8 cellular contexts compared by ENCODE assay signal in genomic region chr11:57323503-57324153, GRCh38. TPM values are rescaled to one million over a fixed set of nuclear protein-coding genes. Genes with fewer than 3 reads are reported as not detected.
DNase-seq lines count a peak whose midpoint lies in the region; ATAC-seq and TF ChIP-seq lines count a peak whose summit lies in the region.

No MANE protein-coding gene starts in this region.

- DNase-seq in HAP-1 (ENCODE audit: low spot score in 2 of 2) (peak in 1 of 2 experiments; percentile 24), WTC11 (ENCODE audit: low spot score) (no peak), glutamatergic neuron (no peak), NCI-H446 treated with DMSO at 0.1 percent for 48 hours (lab: John Stamatoyannopoulos, UW) (no peak), SHP77 (lab: John Stamatoyannopoulos, UW) (no peak)
- no peak for DNase-seq in stimulated activated naive CD4-positive, alpha-beta T cell treated with Interleukin-2 at 50 U/mL for 16 hours (lab: John Stamatoyannopoulos, UW)

- peaks cover 43% of the 10 kb centered on the region for H3K36me3 Mint-ChIP-seq in WTC11
- H3K36me3 Mint-ChIP-seq in glutamatergic neuron (ENCODE audit: unreplicated experiment): peaks cover 3% of the 10 kb centered on the region

- H3K9me3 ChIP-seq in HAP-1 (no peaks in the 10 kb centered on the region), skeletal muscle tissue (ENCODE audit: control insufficient read depth in 3 of 3, low read length in 3 of 3) (no peaks in the 10 kb centered on the region)

- peak overlapping the region; percentile 89 for H3K27ac Mint-ChIP-seq in WTC11
- H3K27ac Mint-ChIP-seq in glutamatergic neuron (ENCODE audit: unreplicated experiment): peak overlapping the region; percentile 98

- H3K4me3 Mint-ChIP-seq in WTC11 (peak overlapping the region; percentile 88), glutamatergic neuron (ENCODE audit: unreplicated experiment) (peak overlapping the region; percentile 97)

- in situ Hi-C loops in HAP-1 (cut with MboI; ENCODE audit: low sequenced_read_pairs): no loop called here

- no peaks in the 10 kb centered on the region for H3K27me3 Mint-ChIP-seq in WTC11 (ENCODE audit: low read depth)
- peaks cover 29% of the 10 kb centered on the region for H3K27me3 Mint-ChIP-seq in glutamatergic neuron (ENCODE audit: unreplicated experiment)

- POLR2A ChIA-PET in WTC11 (lab: Charles Lee): interaction anchor here (0.6 to 2.9 kb wide), 6 partner anchors 8 to 388 kb away, joined by 3 to 29 read pairs (median 4); partner anchors contain the start of gene MED19

- H3K4me1 ChIP-seq in HAP-1 (peaks cover 35% of the 10 kb centered on the region), skeletal muscle tissue (ENCODE audit: control insufficient read depth in 3 of 3, insufficient read depth in 3 of 3, low read length in 3 of 3) (peaks cover 47 to 59% (median 47%) of the 10 kb centered on the region in 3 donors)

- no peak for TF ChIP-seq CTCF in WTC11 (IDR thresholded peaks at IDR 0.05)
- TF ChIP-seq CTCF in glutamatergic neuron (IDR thresholded peaks at IDR 0.05; ENCODE audit: partially characterized antibody, unreplicated experiment): no peak

- H3K4me1 Mint-ChIP-seq in WTC11 (peaks cover 52% of the 10 kb centered on the region), glutamatergic neuron (ENCODE audit: low read depth, unreplicated experiment) (peaks cover 36% of the 10 kb centered on the region)

- peak overlapping the region; percentile 95 for H3K27ac ChIP-seq in skeletal muscle tissue (ENCODE audit: low read depth, low read length)

- ATAC-seq in WTC11: no peak
- no peak for ATAC-seq in GM18870 (IDR thresholded peaks at IDR 0.05; ENCODE audit: unreplicated experiment)

- H3K36me3 ChIP-seq in HAP-1 (replicated peaks): peaks cover 57% of the 10 kb centered on the region
- peaks cover 23 to 33% (median 30%) of the 10 kb centered on the region in 3 donors for H3K36me3 ChIP-seq in skeletal muscle tissue (ENCODE audit: control insufficient read depth in 3 of 3, insufficient read depth in 3 of 3, low read length in 3 of 3)

- H3K27me3 ChIP-seq in HAP-1 (ENCODE audit: low read depth) (no peaks in the 10 kb centered on the region), skeletal muscle tissue (ENCODE audit: control insufficient read depth in 3 of 3, insufficient read depth in 3 of 3, low read length in 3 of 3) (no peaks in the 10 kb centered on the region)

- peak overlapping the region; percentile 82 to 84 (median 84) for H3K9ac ChIP-seq in skeletal muscle tissue (ENCODE audit: low read depth in 1 of 3, low read length in 3 of 3)

- CTCF ChIA-PET in WTC11 (lab: Charles Lee): interaction anchor here (0.7 to 3.7 kb wide), 8 partner anchors 12 to 195 kb away, joined by 3 to 20 read pairs (median 6); partner anchors contain the start of genes P2RX3 and SSRP1

- H3K9me3 Mint-ChIP-seq in WTC11: no peaks in the 10 kb centered on the region
- H3K9me3 Mint-ChIP-seq in glutamatergic neuron (ENCODE audit: unreplicated experiment): peaks cover 28% of the 10 kb centered on the region

- peak overlapping the region; percentile 68 for H3K4me3 ChIP-seq in HAP-1
- H3K4me3 ChIP-seq in skeletal muscle tissue (ENCODE audit: low read length in 3 of 3): peak overlapping the region; percentile 74 to 82 (median 78)

TF ChIP-seq in WTC11, 78 proteins besides CTCF, POLR2A, EP300 and RAD21:
- TF ChIP-seq, protein P1, sequence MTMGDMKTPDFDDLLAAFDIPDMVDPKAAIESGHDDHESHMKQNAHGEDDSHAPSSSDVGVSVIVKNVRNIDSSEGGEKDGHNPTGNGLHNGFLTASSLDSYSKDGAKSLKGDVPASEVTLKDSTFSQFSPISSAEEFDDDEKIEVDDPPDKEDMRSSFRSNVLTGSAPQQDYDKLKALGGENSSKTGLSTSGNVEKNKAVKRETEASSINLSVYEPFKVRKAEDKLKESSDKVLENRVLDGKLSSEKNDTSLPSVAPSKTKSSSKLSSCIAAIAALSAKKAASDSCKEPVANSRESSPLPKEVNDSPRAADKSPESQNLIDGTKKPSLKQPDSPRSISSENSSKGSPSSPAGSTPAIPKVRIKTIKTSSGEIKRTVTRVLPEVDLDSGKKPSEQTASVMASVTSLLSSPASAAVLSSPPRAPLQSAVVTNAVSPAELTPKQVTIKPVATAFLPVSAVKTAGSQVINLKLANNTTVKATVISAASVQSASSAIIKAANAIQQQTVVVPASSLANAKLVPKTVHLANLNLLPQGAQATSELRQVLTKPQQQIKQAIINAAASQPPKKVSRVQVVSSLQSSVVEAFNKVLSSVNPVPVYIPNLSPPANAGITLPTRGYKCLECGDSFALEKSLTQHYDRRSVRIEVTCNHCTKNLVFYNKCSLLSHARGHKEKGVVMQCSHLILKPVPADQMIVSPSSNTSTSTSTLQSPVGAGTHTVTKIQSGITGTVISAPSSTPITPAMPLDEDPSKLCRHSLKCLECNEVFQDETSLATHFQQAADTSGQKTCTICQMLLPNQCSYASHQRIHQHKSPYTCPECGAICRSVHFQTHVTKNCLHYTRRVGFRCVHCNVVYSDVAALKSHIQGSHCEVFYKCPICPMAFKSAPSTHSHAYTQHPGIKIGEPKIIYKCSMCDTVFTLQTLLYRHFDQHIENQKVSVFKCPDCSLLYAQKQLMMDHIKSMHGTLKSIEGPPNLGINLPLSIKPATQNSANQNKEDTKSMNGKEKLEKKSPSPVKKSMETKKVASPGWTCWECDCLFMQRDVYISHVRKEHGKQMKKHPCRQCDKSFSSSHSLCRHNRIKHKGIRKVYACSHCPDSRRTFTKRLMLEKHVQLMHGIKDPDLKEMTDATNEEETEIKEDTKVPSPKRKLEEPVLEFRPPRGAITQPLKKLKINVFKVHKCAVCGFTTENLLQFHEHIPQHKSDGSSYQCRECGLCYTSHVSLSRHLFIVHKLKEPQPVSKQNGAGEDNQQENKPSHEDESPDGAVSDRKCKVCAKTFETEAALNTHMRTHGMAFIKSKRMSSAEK (CRISPR knock-in tag; IDR thresholded peaks at IDR 0.05; ENCODE audit: borderline replicate concordance): no peak
- no peak for TF ChIP-seq IRF2 (CRISPR knock-in tag; IDR thresholded peaks at IDR 0.05; ENCODE audit: borderline replicate concordance, low read depth)
- no peak for TF ChIP-seq RORB (CRISPR knock-in tag; IDR thresholded peaks at IDR 0.05)
- no peak for TF ChIP-seq CREM (CRISPR knock-in tag; IDR thresholded peaks at IDR 0.05)
- no peak for TF ChIP-seq TP53 (CRISPR knock-in tag; IDR thresholded peaks at IDR 0.05)
- TF ChIP-seq ZNF263 (CRISPR knock-in tag; IDR thresholded peaks at IDR 0.05; ENCODE audit: low read depth): no peak
- TF ChIP-seq FOXJ3 (CRISPR knock-in tag; IDR thresholded peaks at IDR 0.05; ENCODE audit: borderline replicate concordance): no peak
- no peak for TF ChIP-seq GTF2I (CRISPR knock-in tag; conservative IDR thresholded peaks at IDR 0.05)
- no peak for TF ChIP-seq ERG (CRISPR knock-in tag; IDR thresholded peaks at IDR 0.05)

RNA-seq across cellular contexts. Expression of gene TNKS1BP1, which starts 1.1 kb away (rescaled TPM):
- 109 to 127 TPM (median 125 TPM) in 3 replicates for total RNA-seq in WTC11 (2021)
- total RNA-seq in glutamatergic neuron (ENCODE audit: unreplicated experiment): 198 TPM
- total RNA-seq in skeletal muscle tissue: 65.2 TPM

RNA-seq across cellular contexts. Expression of gene SSRP1, which starts 12.1 kb away (rescaled TPM):
- total RNA-seq in WTC11 (2021): 218 to 228 TPM (median 223 TPM) in 3 replicates
- 91.4 TPM for total RNA-seq in glutamatergic neuron (ENCODE audit: unreplicated experiment)
- total RNA-seq in skeletal muscle tissue: 38.6 TPM

RNA-seq across cellular contexts. Expression of gene P2RX3, which starts 14.5 kb away (rescaled TPM):
- total RNA-seq in WTC11 (2021): 0.26 to 1.1 TPM (median 0.66 TPM) in 3 replicates
- 496 TPM for total RNA-seq in glutamatergic neuron (ENCODE audit: unreplicated experiment)
- total RNA-seq in skeletal muscle tissue: 1.6 TPM

RNA-seq across cellular contexts. Expression of gene PRG3, which starts 57.3 kb away (rescaled TPM):
- not detected in 3 replicates for total RNA-seq in WTC11 (2021)
- not detected for total RNA-seq in glutamatergic neuron (ENCODE audit: unreplicated experiment)
- total RNA-seq in skeletal muscle tissue: 2.6 TPM

Comparison
In these comparisons a context has a peak if more than half of its experiments do, and no peak if none do; other contexts are left out.
1. RNA of gene P2RX3, which starts 14.5 kb away (total RNA-seq): 496 TPM in glutamatergic neuron (single experiment); 1.6 TPM in skeletal muscle tissue (single experiment) and 0.26 to 1.1 TPM in WTC11; every median in the first group is over 100 times any median in the second.